In genomic region chr3:58008140-58009025, GRCh38 we compare ENCODE assay signal across 8 cellular contexts. TPM values are rescaled to one million over a fixed set of nuclear protein-coding genes. Genes with fewer than 3 reads are reported as not detected.
DNase-seq lines count a peak whose midpoint lies in the region; ATAC-seq lines count a peak whose summit lies in the region.

Gene FLNB (plus strand): TSS chr3:58008422. CDS start chr3:58008565, 143 bp downstream.

- H3K14ac ChIP-seq in mesenchymal stem cell (ENCODE audit: low read length in 2 of 2): peak within 1 kb of the TSS in 1 of 2 experiments; percentile 97

- no peaks in the 10 kb centered on the region for H3K27me3 Mint-ChIP-seq in effector memory CD8-positive, alpha-beta T cell

- no peaks in the 10 kb centered on the region for H3K9me3 ChIP-seq in mesenchymal stem cell (ENCODE audit: control insufficient read depth, low read length)

- peak within 1 kb of the TSS; percentile 89 for H3K9ac ChIP-seq in mesenchymal stem cell (ENCODE audit: low read length)

- H3K18ac ChIP-seq in mesenchymal stem cell (ENCODE audit: low read depth in 1 of 2, low read length in 2 of 2): peak within 1 kb of the TSS; percentile 64 to 95

- peak within 1 kb of the TSS; percentile 81 for H2BK120ac ChIP-seq in mesenchymal stem cell (ENCODE audit: low read depth, low read length)

- peak within 1 kb of the TSS; percentile 76 to 99 for H3K4me3 ChIP-seq in mesenchymal stem cell (ENCODE audit: insufficient read depth in 1 of 2, low read depth in 1 of 2, low read length in 2 of 2)

- POLR2A ChIA-PET in activated CD8-positive, alpha-beta memory T cell treated with anti-CD3 and anti-CD28 coated beads for 36 hours (lab: Charles Lee): interaction anchor here (0.6 to 0.7 kb wide), 2 partner anchors 10 to 255 kb away, joined by 3 to 4 read pairs; no protein-coding TSS in a partner anchor

- DNase-seq in NCI-H2081 (lab: John Stamatoyannopoulos, UW) (peak; percentile 61), NCI-H2081 treated with DMSO at 0.1 percent for 48 hours (lab: John Stamatoyannopoulos, UW) (no peak), NCI-H526 (lab: John Stamatoyannopoulos, UW) (peak; percentile 14 to 79), mesenchymal stem cell (peak; percentile 71)
- DNase-seq in effector memory CD8-positive, alpha-beta T cell: peak; percentile 58 to 68 (median 68)
- DNase-seq in stimulated activated CD8-positive, alpha-beta memory T cell treated with anti-CD3 and anti-CD28 coated beads, Interleukin-15, amount 100 ng/mL, for 1 hour (ENCODE audit: low read depth): peak; percentile 51

- H2BK5ac ChIP-seq in mesenchymal stem cell (ENCODE audit: low read depth, low read length, poor library complexity, severe bottlenecking): peak within 1 kb of the TSS; percentile 59

- H3K4ac ChIP-seq in mesenchymal stem cell (ENCODE audit: low read depth in 1 of 2, low read length in 2 of 2): peak within 1 kb of the TSS; percentile 74 to 94

- H2BK15ac ChIP-seq in mesenchymal stem cell (ENCODE audit: low read depth, poor library complexity, severe bottlenecking): peak within 1 kb of the TSS; percentile 95

- peaks cover 10% of the 10 kb centered on the region for H3K36me3 Mint-ChIP-seq in effector memory CD8-positive, alpha-beta T cell (ENCODE audit: insufficient read depth)

- WGBS in mesenchymal stem cell: under 1% methylated on average over 64 of the region's 91 CpGs

- peak within 1 kb of the TSS; percentile 67 for H4K91ac ChIP-seq in mesenchymal stem cell (ENCODE audit: low read length)

- ATAC-seq in HG02938 (IDR thresholded peaks at IDR 0.05; ENCODE audit: unreplicated experiment): peak; percentile 57
- peak; percentile 84 for ATAC-seq in effector memory CD8-positive, alpha-beta T cell (replicated peaks)

- peak within 1 kb of the TSS; percentile 39 for H3K27ac ChIP-seq in mesenchymal stem cell (ENCODE audit: low read length, poor library complexity, severe bottlenecking)

- CTCF ChIA-PET in activated CD8-positive, alpha-beta memory T cell treated with anti-CD3 and anti-CD28 coated beads for 36 hours (lab: Charles Lee): interaction anchor here (0.7 to 2.7 kb wide), 12 partner anchors 19 to 298 kb away, joined by 3 to 13 read pairs (median 4); partner anchors contain the start of genes ABHD6, HTD2 and RPP14

- no peaks in the 10 kb centered on the region for H3K9me3 Mint-ChIP-seq in effector memory CD8-positive, alpha-beta T cell

- peaks cover 25 to 32% of the 10 kb centered on the region in 2 donors for H3K4me1 Mint-ChIP-seq in effector memory CD8-positive, alpha-beta T cell (ENCODE audit: low read depth in 2 of 2)

- peak within 1 kb of the TSS; percentile 31 for H2AK5ac ChIP-seq in mesenchymal stem cell (ENCODE audit: low read length, severe bottlenecking)

- H2AFZ ChIP-seq in mesenchymal stem cell (ENCODE audit: low read depth, low read length): peak within 1 kb of the TSS; percentile 46

- H3K36me3 ChIP-seq in mesenchymal stem cell (ENCODE audit: control insufficient read depth in 1 of 2, insufficient read depth in 2 of 2, low read depth in 1 of 2, low read length in 2 of 2): peaks cover 0 to 5% of the 10 kb centered on the region in 2 experiments

- peak within 1 kb of the TSS; percentile 55 to 58 for H3K27ac Mint-ChIP-seq in effector memory CD8-positive, alpha-beta T cell

- peak within 1 kb of the TSS; percentile 83 to 87 for H3K4me3 Mint-ChIP-seq in effector memory CD8-positive, alpha-beta T cell

- no peaks in the 10 kb centered on the region for H3K27me3 ChIP-seq in mesenchymal stem cell (ENCODE audit: control insufficient read depth in 1 of 2, insufficient read depth in 1 of 2, low read length in 2 of 2)

- H3K4me2 ChIP-seq in mesenchymal stem cell (ENCODE audit: low read length, poor library complexity, severe bottlenecking): peak within 1 kb of the TSS; percentile 79

- H3K4me1 ChIP-seq in mesenchymal stem cell (ENCODE audit: control insufficient read depth, insufficient read depth, low read depth, low read length): peaks cover 20% of the 10 kb centered on the region

- peak within 1 kb of the TSS; percentile 87 to 100 for H3K23ac ChIP-seq in mesenchymal stem cell (ENCODE audit: low read length in 2 of 2)

- no peaks in the 10 kb centered on the region for H3K79me1 ChIP-seq in mesenchymal stem cell (replicated peaks; ENCODE audit: low read length, poor library complexity, severe bottlenecking)

- peak within 1 kb of the TSS; percentile 85 to 92 for H2BK12ac ChIP-seq in mesenchymal stem cell (ENCODE audit: low read length in 2 of 2)

- H4K8ac ChIP-seq in mesenchymal stem cell (ENCODE audit: low read length): peak within 1 kb of the TSS; percentile 83

RNA-seq across cellular contexts. Expression of gene FLNB, which starts in this region (rescaled TPM):
- 10 to 100 TPM; 13.9 to 14.3 TPM for total RNA-seq in activated CD8-positive, alpha-beta memory T cell treated with anti-CD3 and anti-CD28 coated beads for 36 hours
- 55.8 TPM for polyA plus RNA-seq in mesenchymal stem cell (2013, experiment 1 of 2)
- polyA plus RNA-seq in mesenchymal stem cell (2013, experiment 2 of 2): 47.9 TPM
